In the genomic region with DNA sequence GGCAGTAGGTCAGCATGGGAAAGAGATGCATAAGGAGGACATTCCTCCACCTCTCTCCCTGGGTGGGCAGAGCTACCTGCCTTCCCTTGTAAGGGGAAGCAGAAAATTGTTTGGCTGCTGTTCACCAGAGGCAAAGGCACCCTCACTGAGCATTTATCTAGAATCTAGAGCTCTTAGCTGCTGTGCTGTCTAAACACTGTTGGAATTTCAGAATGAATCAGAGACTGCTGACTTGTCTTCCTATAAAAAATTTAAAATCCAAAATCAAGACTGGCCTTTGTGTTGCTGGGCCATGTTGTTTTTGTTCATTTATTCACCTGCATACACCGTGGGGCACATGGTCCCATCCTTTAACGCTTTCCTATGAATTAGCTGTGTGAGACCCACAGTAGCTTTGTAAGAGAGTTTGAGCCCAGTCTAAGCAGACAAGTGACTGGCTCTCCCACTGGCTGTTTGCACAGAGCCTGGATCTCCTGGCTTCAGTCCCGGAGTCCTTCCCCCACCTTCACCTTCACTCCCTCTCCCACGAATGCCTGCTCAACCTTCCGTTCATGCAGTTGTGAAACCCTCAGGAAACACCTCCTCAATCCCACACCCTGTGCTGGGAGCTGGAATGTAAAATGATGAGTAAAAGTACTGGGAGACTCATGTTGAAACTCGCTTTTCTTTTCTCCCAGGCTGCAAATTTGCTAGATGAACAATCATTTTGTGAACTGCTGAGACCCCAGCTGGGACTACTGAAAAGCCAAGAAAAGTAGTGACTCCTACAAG, we compare ENCODE assay signal across 1 cellular context.
TF ChIP-seq lines count a peak whose summit lies in the region.

No MANE protein-coding gene starts in this region.

TF ChIP-seq in GM23338, 12 proteins besides CTCF, POLR2A, EP300 and RAD21 (continued from another document):
- TF ChIP-seq, protein P1, sequence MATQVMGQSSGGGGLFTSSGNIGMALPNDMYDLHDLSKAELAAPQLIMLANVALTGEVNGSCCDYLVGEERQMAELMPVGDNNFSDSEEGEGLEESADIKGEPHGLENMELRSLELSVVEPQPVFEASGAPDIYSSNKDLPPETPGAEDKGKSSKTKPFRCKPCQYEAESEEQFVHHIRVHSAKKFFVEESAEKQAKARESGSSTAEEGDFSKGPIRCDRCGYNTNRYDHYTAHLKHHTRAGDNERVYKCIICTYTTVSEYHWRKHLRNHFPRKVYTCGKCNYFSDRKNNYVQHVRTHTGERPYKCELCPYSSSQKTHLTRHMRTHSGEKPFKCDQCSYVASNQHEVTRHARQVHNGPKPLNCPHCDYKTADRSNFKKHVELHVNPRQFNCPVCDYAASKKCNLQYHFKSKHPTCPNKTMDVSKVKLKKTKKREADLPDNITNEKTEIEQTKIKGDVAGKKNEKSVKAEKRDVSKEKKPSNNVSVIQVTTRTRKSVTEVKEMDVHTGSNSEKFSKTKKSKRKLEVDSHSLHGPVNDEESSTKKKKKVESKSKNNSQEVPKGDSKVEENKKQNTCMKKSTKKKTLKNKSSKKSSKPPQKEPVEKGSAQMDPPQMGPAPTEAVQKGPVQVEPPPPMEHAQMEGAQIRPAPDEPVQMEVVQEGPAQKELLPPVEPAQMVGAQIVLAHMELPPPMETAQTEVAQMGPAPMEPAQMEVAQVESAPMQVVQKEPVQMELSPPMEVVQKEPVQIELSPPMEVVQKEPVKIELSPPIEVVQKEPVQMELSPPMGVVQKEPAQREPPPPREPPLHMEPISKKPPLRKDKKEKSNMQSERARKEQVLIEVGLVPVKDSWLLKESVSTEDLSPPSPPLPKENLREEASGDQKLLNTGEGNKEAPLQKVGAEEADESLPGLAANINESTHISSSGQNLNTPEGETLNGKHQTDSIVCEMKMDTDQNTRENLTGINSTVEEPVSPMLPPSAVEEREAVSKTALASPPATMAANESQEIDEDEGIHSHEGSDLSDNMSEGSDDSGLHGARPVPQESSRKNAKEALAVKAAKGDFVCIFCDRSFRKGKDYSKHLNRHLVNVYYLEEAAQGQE (IDR thresholded peaks at IDR 0.05; ENCODE audit: unreplicated experiment) = no peak
- TF ChIP-seq CREB1 (CRISPR knock-in tag; IDR thresholded peaks at IDR 0.05; ENCODE audit: low read depth) = no peak
- TF ChIP-seq, protein P2, sequence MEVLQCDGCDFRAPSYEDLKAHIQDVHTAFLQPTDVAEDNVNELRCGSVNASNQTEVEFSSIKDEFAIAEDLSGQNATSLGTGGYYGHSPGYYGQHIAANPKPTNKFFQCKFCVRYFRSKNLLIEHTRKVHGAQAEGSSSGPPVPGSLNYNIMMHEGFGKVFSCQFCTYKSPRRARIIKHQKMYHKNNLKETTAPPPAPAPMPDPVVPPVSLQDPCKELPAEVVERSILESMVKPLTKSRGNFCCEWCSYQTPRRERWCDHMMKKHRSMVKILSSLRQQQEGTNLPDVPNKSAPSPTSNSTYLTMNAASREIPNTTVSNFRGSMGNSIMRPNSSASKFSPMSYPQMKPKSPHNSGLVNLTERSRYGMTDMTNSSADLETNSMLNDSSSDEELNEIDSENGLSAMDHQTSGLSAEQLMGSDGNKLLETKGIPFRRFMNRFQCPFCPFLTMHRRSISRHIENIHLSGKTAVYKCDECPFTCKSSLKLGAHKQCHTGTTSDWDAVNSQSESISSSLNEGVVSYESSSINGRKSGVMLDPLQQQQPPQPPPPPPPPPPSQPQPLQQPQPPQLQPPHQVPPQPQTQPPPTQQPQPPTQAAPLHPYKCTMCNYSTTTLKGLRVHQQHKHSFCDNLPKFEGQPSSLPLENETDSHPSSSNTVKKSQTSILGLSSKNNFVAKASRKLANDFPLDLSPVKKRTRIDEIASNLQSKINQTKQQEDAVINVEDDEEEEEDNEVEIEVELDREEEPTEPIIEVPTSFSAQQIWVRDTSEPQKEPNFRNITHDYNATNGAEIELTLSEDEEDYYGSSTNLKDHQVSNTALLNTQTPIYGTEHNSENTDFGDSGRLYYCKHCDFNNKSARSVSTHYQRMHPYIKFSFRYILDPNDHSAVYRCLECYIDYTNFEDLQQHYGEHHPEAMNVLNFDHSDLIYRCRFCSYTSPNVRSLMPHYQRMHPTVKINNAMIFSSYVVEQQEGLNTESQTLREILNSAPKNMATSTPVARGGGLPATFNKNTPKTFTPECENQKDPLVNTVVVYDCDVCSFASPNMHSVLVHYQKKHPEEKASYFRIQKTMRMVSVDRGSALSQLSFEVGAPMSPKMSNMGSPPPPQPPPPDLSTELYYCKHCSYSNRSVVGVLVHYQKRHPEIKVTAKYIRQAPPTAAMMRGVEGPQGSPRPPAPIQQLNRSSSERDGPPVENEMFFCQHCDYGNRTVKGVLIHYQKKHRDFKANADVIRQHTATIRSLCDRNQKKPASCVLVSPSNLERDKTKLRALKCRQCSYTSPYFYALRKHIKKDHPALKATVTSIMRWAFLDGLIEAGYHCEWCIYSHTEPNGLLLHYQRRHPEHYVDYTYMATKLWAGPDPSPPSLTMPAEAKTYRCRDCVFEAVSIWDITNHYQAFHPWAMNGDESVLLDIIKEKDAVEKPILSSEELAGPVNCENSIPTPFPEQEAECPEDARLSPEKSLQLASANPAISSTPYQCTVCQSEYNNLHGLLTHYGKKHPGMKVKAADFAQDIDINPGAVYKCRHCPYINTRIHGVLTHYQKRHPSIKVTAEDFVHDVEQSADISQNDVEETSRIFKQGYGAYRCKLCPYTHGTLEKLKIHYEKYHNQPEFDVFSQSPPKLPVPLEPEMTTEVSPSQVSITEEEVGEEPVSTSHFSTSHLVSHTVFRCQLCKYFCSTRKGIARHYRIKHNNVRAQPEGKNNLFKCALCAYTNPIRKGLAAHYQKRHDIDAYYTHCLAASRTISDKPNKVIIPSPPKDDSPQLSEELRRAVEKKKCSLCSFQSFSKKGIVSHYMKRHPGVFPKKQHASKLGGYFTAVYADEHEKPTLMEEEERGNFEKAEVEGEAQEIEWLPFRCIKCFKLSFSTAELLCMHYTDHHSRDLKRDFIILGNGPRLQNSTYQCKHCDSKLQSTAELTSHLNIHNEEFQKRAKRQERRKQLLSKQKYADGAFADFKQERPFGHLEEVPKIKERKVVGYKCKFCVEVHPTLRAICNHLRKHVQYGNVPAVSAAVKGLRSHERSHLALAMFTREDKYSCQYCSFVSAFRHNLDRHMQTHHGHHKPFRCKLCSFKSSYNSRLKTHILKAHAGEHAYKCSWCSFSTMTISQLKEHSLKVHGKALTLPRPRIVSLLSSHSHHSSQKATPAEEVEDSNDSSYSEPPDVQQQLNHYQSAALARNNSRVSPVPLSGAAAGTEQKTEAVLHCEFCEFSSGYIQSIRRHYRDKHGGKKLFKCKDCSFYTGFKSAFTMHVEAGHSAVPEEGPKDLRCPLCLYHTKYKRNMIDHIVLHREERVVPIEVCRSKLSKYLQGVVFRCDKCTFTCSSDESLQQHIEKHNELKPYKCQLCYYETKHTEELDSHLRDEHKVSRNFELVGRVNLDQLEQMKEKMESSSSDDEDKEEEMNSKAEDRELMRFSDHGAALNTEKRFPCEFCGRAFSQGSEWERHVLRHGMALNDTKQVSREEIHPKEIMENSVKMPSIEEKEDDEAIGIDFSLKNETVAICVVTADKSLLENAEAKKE (CRISPR knock-in tag; IDR thresholded peaks at IDR 0.05) = no peak
TF ChIP-seq in GM23338: peak in this region for 0.
